In the genomic region with DNA sequence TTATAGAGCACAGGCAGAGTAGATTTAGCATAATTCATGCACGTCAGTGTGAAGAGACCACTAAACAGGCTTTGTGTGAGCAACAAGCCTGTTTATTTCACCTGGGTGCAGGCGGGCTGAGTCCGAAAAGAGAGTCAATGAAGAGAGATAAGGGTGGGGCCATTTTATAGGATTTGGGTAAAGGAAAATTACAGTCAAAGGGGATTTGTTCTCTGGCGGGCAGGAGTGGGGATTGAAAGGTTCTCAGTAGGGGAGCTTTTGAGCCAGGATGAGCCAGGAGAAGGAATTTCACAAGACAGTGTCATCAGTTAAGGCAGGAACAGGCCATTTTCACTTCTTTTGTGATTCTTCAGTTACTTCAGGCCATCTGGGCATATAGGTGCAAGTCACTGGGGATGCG, we compare ENCODE assay signal across 4 cellular contexts. TPM values are rescaled to one million over a fixed set of nuclear protein-coding genes. Genes with fewer than 3 reads are reported as not detected.
"Had no signal": no experiment of that assay in that cellular context is flagged by ENCODE, and none has a peak within 500 bp of the region (broad histone marks: within the 10 kb centered on the region; RNA-seq: fewer than 3 reads in every experiment).

No MANE protein-coding gene starts in this region.

RNA-seq across cellular contexts. Expression of a gene that starts 40.3 kb away (rescaled TPM):
- polyA plus RNA-seq: GM23248, H1, HepG2, IgD-negative memory B cell had no signal
